In genomic region chr13:100608906-100609305, GRCh38 we compare ENCODE assay signal across 8 cellular contexts. TPM values are rescaled to one million over a fixed set of nuclear protein-coding genes. Genes with fewer than 3 reads are reported as not detected.
DNase-seq lines count a peak whose midpoint lies in the region; ATAC-seq and TF ChIP-seq lines count a peak whose summit lies in the region.

No MANE protein-coding gene starts in this region.

- peak overlapping the region; percentile 51; the same call in 1 of the 2 replicates for H3K4me2 ChIP-seq in MM.1S (ENCODE audit: low read depth, low read length)

- no peak overlapping the region for H3K9ac ChIP-seq in MM.1S (ENCODE audit: low read length)

- H3K4me1 ChIP-seq in MM.1S (ENCODE audit: low read length) (peaks cover 10% of the 10 kb centered on the region; the same call in 1 of the 2 replicates), ovary (ENCODE audit: insufficient read depth) (no peaks in the 10 kb centered on the region)

- H3K27me3 ChIP-seq in MM.1S (replicated peaks; ENCODE audit: insufficient read depth, low read length): no peaks in the 10 kb centered on the region
- H3K27me3 ChIP-seq in ovary: no peaks in the 10 kb centered on the region

- H3K27ac ChIP-seq in MM.1S (ENCODE audit: low read length) (peak overlapping the region; percentile 38; the same call in 1 of the 2 replicates), ovary (no peak overlapping the region)

- TF ChIP-seq CTCF in MM.1S (IDR thresholded peaks at IDR 0.05; ENCODE audit: low read length) (no peak), fibroblast of pulmonary artery (IDR thresholded peaks at IDR 0.05; ENCODE audit: low read length, missing control alignments) (no peak), ovary (IDR thresholded peaks at IDR 0.05) (no peak)

- no peak for TF ChIP-seq EP300 in ovary (IDR thresholded peaks at IDR 0.05)

- no peaks in the 10 kb centered on the region for H3K9me2 ChIP-seq in MM.1S (replicated peaks; ENCODE audit: insufficient read depth, low read length)

- H3K9me3 ChIP-seq in MM.1S (replicated peaks; ENCODE audit: insufficient read depth, low read length) (no peaks in the 10 kb centered on the region), ovary (no peaks in the 10 kb centered on the region)

- no peaks in the 10 kb centered on the region for H3K79me2 ChIP-seq in MM.1S (ENCODE audit: low read length)

- H3K36me3 ChIP-seq in MM.1S (replicated peaks; ENCODE audit: insufficient read depth, low read length) (no peaks in the 10 kb centered on the region), ovary (no peaks in the 10 kb centered on the region)

- peak overlapping the region; percentile 37; the same call in 1 of the 2 replicates for H2AFZ ChIP-seq in MM.1S (ENCODE audit: low read length)

- 88 to 94% (median 93%) methylated on average over 6 of the region's 6 CpGs for WGBS in ovary, 3 donors

- TF ChIP-seq POLR2A in ovary (IDR thresholded peaks at IDR 0.05): no peak

- H3K4me3 ChIP-seq in MM.1S (ENCODE audit: low read length) (no peak overlapping the region), fibroblast of pulmonary artery (replicated peaks; ENCODE audit: low read depth, low read length) (no peak overlapping the region), ovary (no peak overlapping the region)

- DNase-seq in MM.1S (peak; percentile 77), fibroblast of pulmonary artery (ENCODE audit: low read depth) (peak; percentile 22), ovary (no peak), DMS153 treated with DMSO at 0.1 percent for 48 hours (lab: John Stamatoyannopoulos, UW; ENCODE audit: unreplicated experiment) (no peak), HuH-7 (ENCODE audit: low spot score) (no peak), T-helper 9 cell (no peak)

- intact Hi-C loops in ovary (cut with DNase I): no loop called here

- H4K20me1 ChIP-seq in MM.1S (ENCODE audit: insufficient read depth, low read length): no peaks in the 10 kb centered on the region

- peaks cover 9% of the 10 kb centered on the region for H3F3A ChIP-seq in MM.1S (ENCODE audit: insufficient read depth, low read length)

- peak; percentile 83 for ATAC-seq in GM18520 (IDR thresholded peaks at IDR 0.05; ENCODE audit: unreplicated experiment)
- ATAC-seq in GM21786 (IDR thresholded peaks at IDR 0.05; ENCODE audit: unreplicated experiment): peak; percentile 87

RNA-seq across cellular contexts. Expression of gene GGACT, which starts 20.3 kb away (rescaled TPM):
- total RNA-seq in ovary: 1 to 10 TPM; 1.9 to 7.4 (median 3.7) TPM
- 1 to 10 TPM; 1.8 to 2.7 TPM for polyA plus RNA-seq in ovary

Comparison
In these comparisons a context has a peak if more than half of its experiments do, and no peak if none do; other contexts are left out.
1. DNase-seq: peak in MM.1S (single experiment) and fibroblast of pulmonary artery (single experiment); none in ovary (0 of 5), DMS153 treated with DMSO at 0.1 percent for 48 hours (single experiment), HuH-7 (single experiment) and T-helper 9 cell (single experiment).